In the genomic region with DNA sequence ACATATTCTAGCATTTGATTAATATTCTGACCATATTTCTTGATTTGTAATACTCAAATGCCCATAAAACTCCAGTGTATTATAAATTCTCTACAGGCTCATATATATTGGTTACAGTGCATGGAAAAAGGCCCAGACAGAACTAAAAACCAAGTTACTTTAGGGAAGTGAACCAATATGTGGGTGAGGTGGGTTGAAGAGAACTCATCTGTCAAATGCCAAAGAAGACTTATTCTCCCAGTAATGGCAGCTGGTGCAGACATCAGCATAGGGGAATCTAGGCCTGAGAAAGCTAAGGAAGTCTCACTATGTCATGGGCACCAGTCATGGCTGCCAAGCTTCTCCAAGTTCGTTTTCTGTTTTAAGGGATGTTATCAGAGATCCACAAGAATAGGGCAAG, we compare ENCODE assay signal across 19 cellular contexts. TPM values are rescaled to one million over a fixed set of nuclear protein-coding genes. Genes with fewer than 3 reads are reported as not detected.
"Had no signal": no experiment of that assay in that cellular context is flagged by ENCODE, and none has a peak within 500 bp of the region (broad histone marks: within the 10 kb centered on the region; RNA-seq: fewer than 3 reads in every experiment).

No MANE protein-coding gene starts in this region.

- H3K4me1 Mint-ChIP-seq: endodermal cell, memory B cell had no signal

- H3K4me1 ChIP-seq: colonic mucosa, esophagus muscularis mucosa, foreskin keratinocyte, gastroesophageal sphincter, heart left ventricle, left lung, lower lobe of right lung had no signal

- H3K4me2 ChIP-seq: hepatocyte had no signal

- H3K27me3 ChIP-seq: colonic mucosa, esophagus muscularis mucosa, foreskin keratinocyte, gastroesophageal sphincter, heart left ventricle, hepatocyte, left lung had no signal

- H3K4me3 Mint-ChIP-seq: dendritic cell treated with granulocyte-macrophage colony-stimulating factor and Interleukin-4, amounts not matched to agents 40 ng/mL and 50 ng/mL, for 4 days; effector memory CD8-positive, alpha-beta T cell; endodermal cell; memory B cell had no signal

- H3K4me3 ChIP-seq: colonic mucosa, esophagus muscularis mucosa, gastroesophageal sphincter, heart left ventricle, hepatocyte, left lung, lower lobe of right lung had no signal

- H3K27ac ChIP-seq: colonic mucosa, esophagus muscularis mucosa, foreskin keratinocyte, gastroesophageal sphincter, heart left ventricle, hepatocyte, left lung, lower lobe of right lung had no signal

- H3K27ac Mint-ChIP-seq: dendritic cell treated with granulocyte-macrophage colony-stimulating factor and Interleukin-4, amounts not matched to agents 40 ng/mL and 50 ng/mL, for 4 days; effector memory CD8-positive, alpha-beta T cell; endodermal cell; memory B cell; naive thymus-derived CD4-positive, alpha-beta T cell had no signal

- ATAC-seq: effector memory CD8-positive, alpha-beta T cell; foreskin keratinocyte; gastroesophageal sphincter; heart left ventricle; left cardiac atrium; left lung; left ventricle myocardium superior; lower lobe of right lung; naive thymus-derived CD4-positive, alpha-beta T cell had no signal

- H3K79me2 ChIP-seq: hepatocyte had no signal

- H3K27me3 Mint-ChIP-seq: dendritic cell treated with granulocyte-macrophage colony-stimulating factor and Interleukin-4, amounts not matched to agents 40 ng/mL and 50 ng/mL, for 4 days; effector memory CD8-positive, alpha-beta T cell; memory B cell; naive thymus-derived CD4-positive, alpha-beta T cell had no signal

- H2AFZ ChIP-seq: hepatocyte had no signal

- DNase-seq: colonic mucosa; cortex of kidney; effector CD8-positive, alpha-beta T cell; effector memory CD8-positive, alpha-beta T cell; endodermal cell; foreskin keratinocyte; heart left ventricle; left cardiac atrium; left lung; left ventricle myocardium superior; lower lobe of right lung; mesendoderm; midbrain; naive thymus-derived CD4-positive, alpha-beta T cell had no signal

RNA-seq across cellular contexts. Expression of a gene that starts 30.6 kb away (rescaled TPM):
- total RNA-seq: hepatocyte had no signal
